8 cellular contexts compared by ENCODE assay signal in the genomic region with DNA sequence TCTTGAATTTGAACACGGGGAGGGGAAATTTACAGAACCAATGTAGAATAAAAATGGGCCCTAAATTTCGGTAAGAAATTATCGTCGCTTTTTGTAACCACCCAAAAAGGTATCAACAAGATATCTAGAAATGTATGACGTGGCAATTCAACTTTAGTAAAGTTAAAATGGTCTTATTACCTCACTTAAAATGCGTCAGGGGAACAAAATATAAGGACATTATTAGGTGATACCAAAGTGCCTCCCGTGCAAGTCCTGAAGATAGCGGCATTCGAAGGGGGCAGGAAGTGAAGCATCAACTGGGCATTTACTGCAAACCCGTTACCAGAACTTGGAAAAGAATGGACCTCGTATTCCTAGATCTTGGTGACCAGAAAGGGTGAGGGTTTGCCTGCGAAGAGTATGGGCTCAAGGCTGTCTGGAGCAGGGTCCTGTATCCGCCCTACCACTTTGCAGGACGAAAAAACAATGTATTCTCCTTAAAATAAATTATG. TPM values are rescaled to one million over a fixed set of nuclear protein-coding genes. Genes with fewer than 3 reads are reported as not detected.
DNase-seq lines count a peak whose midpoint lies in the region; ATAC-seq and TF ChIP-seq lines count a peak whose summit lies in the region.

No MANE protein-coding gene starts in this region.

- peak overlapping the region in 7 of 8 donors; percentile 85 to 98 (median 95) for H3K27ac ChIP-seq in spleen

- peaks cover 0 to 7% (median 0%) of the 10 kb centered on the region in 6 donors for H3K36me3 ChIP-seq in spleen

- H3K27me3 Mint-ChIP-seq in T-helper 2 cell treated with Interferon-gamma antibody and Interleukin-4, amounts not matched to agents 5 μg/mL and 100 μg/mL, for 36 hours (ENCODE audit: low read depth) = peaks cover 2% of the 10 kb centered on the region
- peaks cover 1% of the 10 kb centered on the region for H3K27me3 Mint-ChIP-seq in glutamatergic neuron (ENCODE audit: unreplicated experiment)

- H3K4me1 ChIP-seq in spleen = peaks cover 4 to 36% (median 24%) of the 10 kb centered on the region in 6 donors

- no peak for TF ChIP-seq POLR2A in spleen (IDR thresholded peaks at IDR 0.05)

- H3K4me3 ChIP-seq in spleen = peak overlapping the region; percentile 43 to 82 (median 68)

- H3K27me3 ChIP-seq in spleen (replicated peaks in 1 of 7) = peaks cover 0 to 12% (median 0%) of the 10 kb centered on the region in 7 donors

- DNase-seq in DMS 273 (lab: John Stamatoyannopoulos, UW; ENCODE audit: unreplicated experiment) = peak; percentile 52
- no peak for DNase-seq in DMS 273 treated with DMSO at 0.1 percent for 48 hours (lab: John Stamatoyannopoulos, UW)
- DNase-seq in T-helper 2 cell treated with Interferon-gamma antibody and Interleukin-4, amounts not matched to agents 5 μg/mL and 100 μg/mL, for 36 hours (ENCODE audit: low spot score) = no peak
- DNase-seq in glutamatergic neuron = no peak
- DNase-seq in spleen = no peak
- no peak for DNase-seq in stimulated activated CD4-positive, alpha-beta T cell treated with anti-CD3 and anti-CD28 coated beads, Interleukin-15, amount 100 ng/mL, for 24 hours
- no peak for DNase-seq in NCI-H187 treated with DMSO at 0.1 percent for 48 hours (lab: John Stamatoyannopoulos, UW)

- TF ChIP-seq CTCF in glutamatergic neuron (IDR thresholded peaks at IDR 0.05; ENCODE audit: partially characterized antibody, unreplicated experiment) (no peak), spleen (IDR thresholded peaks at IDR 0.05 in 8 of 11, conservative IDR thresholded peaks at IDR 0.05 in 3 of 11) (no peak)

- no peaks in the 10 kb centered on the region for H3K9me3 Mint-ChIP-seq in T-helper 2 cell treated with Interferon-gamma antibody and Interleukin-4, amounts not matched to agents 5 μg/mL and 100 μg/mL, for 36 hours
- H3K9me3 Mint-ChIP-seq in glutamatergic neuron (ENCODE audit: unreplicated experiment) = peaks cover 8% of the 10 kb centered on the region

- intact Hi-C loops in spleen (cut with DNase I; ENCODE audit: low total_unique reads) = no loop called here

- peaks cover 18% of the 10 kb centered on the region for H3K36me3 Mint-ChIP-seq in T-helper 2 cell treated with Interferon-gamma antibody and Interleukin-4, amounts not matched to agents 5 μg/mL and 100 μg/mL, for 36 hours (ENCODE audit: low read depth)
- no peaks in the 10 kb centered on the region for H3K36me3 Mint-ChIP-seq in glutamatergic neuron (ENCODE audit: unreplicated experiment)

- H3K4me1 Mint-ChIP-seq in T-helper 2 cell treated with Interferon-gamma antibody and Interleukin-4, amounts not matched to agents 5 μg/mL and 100 μg/mL, for 36 hours (ENCODE audit: low read depth) = peaks cover 27% of the 10 kb centered on the region
- peaks cover 13% of the 10 kb centered on the region for H3K4me1 Mint-ChIP-seq in glutamatergic neuron (ENCODE audit: low read depth, unreplicated experiment)

- H3K9me3 ChIP-seq in spleen = no peaks in the 10 kb centered on the region

- ATAC-seq in GM19351 (IDR thresholded peaks at IDR 0.05; ENCODE audit: unreplicated experiment) = no peak

- H3K27ac Mint-ChIP-seq in T-helper 2 cell treated with Interferon-gamma antibody and Interleukin-4, amounts not matched to agents 5 μg/mL and 100 μg/mL, for 36 hours = peak overlapping the region; percentile 57
- peak overlapping the region; percentile 52 for H3K27ac Mint-ChIP-seq in glutamatergic neuron (ENCODE audit: unreplicated experiment)

- H3K4me3 Mint-ChIP-seq in T-helper 2 cell treated with Interferon-gamma antibody and Interleukin-4, amounts not matched to agents 5 μg/mL and 100 μg/mL, for 36 hours = peak overlapping the region; percentile 79
- H3K4me3 Mint-ChIP-seq in glutamatergic neuron (ENCODE audit: unreplicated experiment) = peak overlapping the region; percentile 88

- 25 to 53% (median 37%) methylated on average over 13 to 14 of the region's 14 CpGs for WGBS in spleen, 5 donors

RNA-seq across cellular contexts. Expression of gene AP1S2, which starts 1.0 kb away (rescaled TPM):
- total RNA-seq in glutamatergic neuron (ENCODE audit: unreplicated experiment) (89.4 TPM), spleen (100 to 1,000 TPM in 3 of 7 donors, 10 to 100 TPM in 4; 55.9 to 133 (median 68.5) TPM)
- polyA plus RNA-seq in spleen = 10 to 100 TPM; 23.3 to 39.5 (median 38.5) TPM
